ENCODE assay signal across 19 cellular contexts in genomic region chr11:74839971-74840370, GRCh38.
DNase-seq lines count a peak whose midpoint lies in the region; ATAC-seq, FAIRE-seq and TF ChIP-seq lines count a peak whose summit lies in the region.
"Had no signal": no experiment of that assay in that cellular context is flagged by ENCODE, and none has a peak within 500 bp of the region (broad histone marks: within the 10 kb centered on the region; RNA-seq: fewer than 3 reads in every experiment).

No MANE protein-coding gene starts in this region.

- peak overlapping the region; percentile 7 for H3K4me2 ChIP-seq in astrocyte (ENCODE audit: low read length)

- no peak overlapping the region for H3K27ac ChIP-seq in astrocyte (ENCODE audit: low read depth, low read length)
- H3K27ac ChIP-seq: C4-2B, HL-60 had no signal

- H3K36me3 Mint-ChIP-seq in natural killer cell (peaks cover 16% of the 10 kb centered on the region), astrocyte (ENCODE audit: low read depth, unreplicated experiment) (peaks cover 27% of the 10 kb centered on the region)
- H3K36me3 Mint-ChIP-seq in natural killer cell treated with Interleukin-12 subunit alpha and Interleukin-12 subunit beta and Interleukin-15 and Interleukin-18, amount 100 ng/mL, for 72 hours: peaks cover 25% of the 10 kb centered on the region
- H3K36me3 Mint-ChIP-seq in activated CD8-positive, alpha-beta memory T cell treated with anti-CD3 and anti-CD28 coated beads, Interleukin-2, amount 10 ng/mL, durations not matched to agents 7 days and 5 days: peaks cover 63% of the 10 kb centered on the region

- peaks cover 38% of the 10 kb centered on the region for H3K36me3 ChIP-seq in astrocyte (ENCODE audit: insufficient read depth, low read length)

- intact Hi-C loops in natural killer cell (cut with micrococcal nuclease): no loop called here

- H3K27me3 ChIP-seq in astrocyte (ENCODE audit: insufficient read depth, low read length): no peaks in the 10 kb centered on the region

- TF ChIP-seq CTCF in natural killer cell (IDR thresholded peaks at IDR 0.05): no peak
- no peak for TF ChIP-seq CTCF in astrocyte (IDR thresholded peaks at IDR 0.05; ENCODE audit: insufficient read depth, low read depth, low read length)
- TF ChIP-seq CTCF in fibroblast of mammary gland (conservative IDR thresholded peaks at IDR 0.05; ENCODE audit: control insufficient read depth, insufficient read depth, low read depth, low read length): no peak

- no peak overlapping the region for H3K4me3 ChIP-seq in astrocyte (ENCODE audit: insufficient read depth, low read depth, low read length)
- H3K4me3 ChIP-seq in fibroblast of mammary gland (ENCODE audit: control insufficient read depth, low read depth, low read length): no peak overlapping the region

- H3K9me3 ChIP-seq in astrocyte (ENCODE audit: insufficient read depth, low read depth, low read length): no peaks in the 10 kb centered on the region

- H3K79me2 ChIP-seq in astrocyte (ENCODE audit: insufficient read depth, low read length): no peaks in the 10 kb centered on the region

- H3K27ac Mint-ChIP-seq in natural killer cell (peak overlapping the region; percentile 26 to 51), astrocyte (ENCODE audit: unreplicated experiment) (no peak overlapping the region)
- H3K27ac Mint-ChIP-seq in natural killer cell treated with Interleukin-12 subunit alpha and Interleukin-12 subunit beta and Interleukin-15 and Interleukin-18, amount 100 ng/mL, for 72 hours: no peak overlapping the region
- H3K27ac Mint-ChIP-seq in activated CD8-positive, alpha-beta memory T cell treated with anti-CD3 and anti-CD28 coated beads, Interleukin-2, amount 10 ng/mL, durations not matched to agents 7 days and 5 days: no peak overlapping the region

- DNase-seq in natural killer cell: no peak
- DNase-seq in natural killer cell treated with Interleukin-12 subunit alpha and Interleukin-12 subunit beta and Interleukin-15 and Interleukin-18, amount 100 ng/mL, for 72 hours (ENCODE audit: low spot score): no peak
- peak; percentile 19 for DNase-seq in astrocyte (ENCODE audit: low read depth)
- DNase-seq in fibroblast of mammary gland (ENCODE audit: low read depth): peak; percentile 35
- no peak for DNase-seq in stimulated activated CD4-positive, alpha-beta T cell treated with anti-CD3 and anti-CD28 coated beads, Interleukin-1b, Interleukin-23, amount 100 ng/mL, for 48 hours
- DNase-seq in stimulated activated CD4-positive, alpha-beta T cell treated with anti-CD3 and anti-CD28 coated beads, Interleukin-12 subunit alpha, Interleukin-12 subunit beta, amount 100 ng/mL, for 4 hours: no peak
- DNase-seq in activated CD8-positive, alpha-beta memory T cell treated with anti-CD3 and anti-CD28 coated beads, Interleukin-2, amount 10 ng/mL, durations not matched to agents 7 days and 5 days: no peak
- DNase-seq: NCI-H1092 treated with DMSO at 0.1 percent for 48 hours, NCI-H1694 treated with DMSO at 0.1 percent for 48 hours, NCI-H345, NCI-H526 treated with DMSO at 0.1 percent for 48 hours had no signal

- H3K27me3 Mint-ChIP-seq in natural killer cell (ENCODE audit: low read depth in 2 of 2): no peaks in the 10 kb centered on the region
- no peaks in the 10 kb centered on the region for H3K27me3 Mint-ChIP-seq in natural killer cell treated with Interleukin-12 subunit alpha and Interleukin-12 subunit beta and Interleukin-15 and Interleukin-18, amount 100 ng/mL, for 72 hours
- H3K27me3 Mint-ChIP-seq in astrocyte (ENCODE audit: low read depth, unreplicated experiment): no peaks in the 10 kb centered on the region
- H3K27me3 Mint-ChIP-seq in activated CD8-positive, alpha-beta memory T cell treated with anti-CD3 and anti-CD28 coated beads, Interleukin-2, amount 10 ng/mL, durations not matched to agents 7 days and 5 days: no peaks in the 10 kb centered on the region

- FAIRE-seq in astrocyte (lab: Jason Lieb, UNC): no peak
- FAIRE-seq: A204.1, G401.6, GM12892 had no signal

- H3K9me3 Mint-ChIP-seq in natural killer cell (no peaks in the 10 kb centered on the region), astrocyte (ENCODE audit: unreplicated experiment) (no peaks in the 10 kb centered on the region)
- H3K9me3 Mint-ChIP-seq in natural killer cell treated with Interleukin-12 subunit alpha and Interleukin-12 subunit beta and Interleukin-15 and Interleukin-18, amount 100 ng/mL, for 72 hours: no peaks in the 10 kb centered on the region
- H3K9me3 Mint-ChIP-seq in activated CD8-positive, alpha-beta memory T cell treated with anti-CD3 and anti-CD28 coated beads, Interleukin-2, amount 10 ng/mL, durations not matched to agents 7 days and 5 days (ENCODE audit: low read depth): no peaks in the 10 kb centered on the region

- peaks cover 5% of the 10 kb centered on the region for H4K20me1 ChIP-seq in astrocyte (ENCODE audit: insufficient read depth, low read length)

- no peak overlapping the region for H3K4me3 Mint-ChIP-seq in natural killer cell
- no peak overlapping the region for H3K4me3 Mint-ChIP-seq in natural killer cell treated with Interleukin-12 subunit alpha and Interleukin-12 subunit beta and Interleukin-15 and Interleukin-18, amount 100 ng/mL, for 72 hours
- no peak overlapping the region for H3K4me3 Mint-ChIP-seq in astrocyte (ENCODE audit: unreplicated experiment)
- H3K4me3 Mint-ChIP-seq in activated CD8-positive, alpha-beta memory T cell treated with anti-CD3 and anti-CD28 coated beads, Interleukin-2, amount 10 ng/mL, durations not matched to agents 7 days and 5 days: no peak overlapping the region

- H3K9ac ChIP-seq in astrocyte (ENCODE audit: low read length): no peak overlapping the region

- peaks cover 4% of the 10 kb centered on the region for H3K4me1 ChIP-seq in astrocyte (ENCODE audit: insufficient read depth, low read length)

- peaks cover 21 to 22% of the 10 kb centered on the region in 2 donors for H3K4me1 Mint-ChIP-seq in natural killer cell
- peaks cover 12 to 20% of the 10 kb centered on the region in 2 donors for H3K4me1 Mint-ChIP-seq in natural killer cell treated with Interleukin-12 subunit alpha and Interleukin-12 subunit beta and Interleukin-15 and Interleukin-18, amount 100 ng/mL, for 72 hours (ENCODE audit: low read depth in 2 of 2)
- peaks cover 23% of the 10 kb centered on the region for H3K4me1 Mint-ChIP-seq in astrocyte (ENCODE audit: low read depth, unreplicated experiment)
- peaks cover 2% of the 10 kb centered on the region for H3K4me1 Mint-ChIP-seq in activated CD8-positive, alpha-beta memory T cell treated with anti-CD3 and anti-CD28 coated beads, Interleukin-2, amount 10 ng/mL, durations not matched to agents 7 days and 5 days

- H2AFZ ChIP-seq in astrocyte (ENCODE audit: low read depth, low read length): no peak overlapping the region

- CTCF ChIA-PET in activated CD8-positive, alpha-beta memory T cell treated with anti-CD3 and anti-CD28 coated beads, Interleukin-2, amount 10 ng/mL, durations not matched to agents 7 days and 5 days (lab: Charles Lee): interaction anchor here (0.7 to 1.6 kb wide), 2 partner anchors 40 to 80 kb away, joined by 3 to 4 read pairs; no protein-coding TSS in a partner anchor

- ATAC-seq in natural killer cell (no peak), GM18868 (IDR thresholded peaks at IDR 0.05; ENCODE audit: unreplicated experiment) (no peak)
- ATAC-seq in natural killer cell treated with Interleukin-12 subunit alpha and Interleukin-12 subunit beta and Interleukin-15 and Interleukin-18, amount 100 ng/mL, for 72 hours: no peak
- no peak for ATAC-seq in activated CD8-positive, alpha-beta memory T cell treated with anti-CD3 and anti-CD28 coated beads, Interleukin-2, amount 10 ng/mL, durations not matched to agents 7 days and 5 days
- ATAC-seq: Panc1, Right ventricle myocardium inferior had no signal

Comparison
In these comparisons a context has a peak if more than half of its experiments do, and no peak if none do; other contexts are left out.
1. H3K27ac Mint-ChIP-seq: peak in natural killer cell (2 of 2); none in natural killer cell treated with Interleukin-12 subunit alpha and Interleukin-12 subunit beta and Interleukin-15 and Interleukin-18, amount 100 ng/mL, for 72 hours (0 of 2), astrocyte (single experiment) and activated CD8-positive, alpha-beta memory T cell treated with anti-CD3 and anti-CD28 coated beads, Interleukin-2, amount 10 ng/mL, durations not matched to agents 7 days and 5 days (single experiment).
2. DNase-seq: peak in astrocyte (single experiment) and fibroblast of mammary gland (single experiment); none in natural killer cell (single experiment), natural killer cell treated with Interleukin-12 subunit alpha and Interleukin-12 subunit beta and Interleukin-15 and Interleukin-18, amount 100 ng/mL, for 72 hours (single experiment), stimulated activated CD4-positive, alpha-beta T cell treated with anti-CD3 and anti-CD28 coated beads, Interleukin-1b, Interleukin-23, amount 100 ng/mL, for 48 hours (single experiment), stimulated activated CD4-positive, alpha-beta T cell treated with anti-CD3 and anti-CD28 coated beads, Interleukin-12 subunit alpha, Interleukin-12 subunit beta, amount 100 ng/mL, for 4 hours (single experiment) and activated CD8-positive, alpha-beta memory T cell treated with anti-CD3 and anti-CD28 coated beads, Interleukin-2, amount 10 ng/mL, durations not matched to agents 7 days and 5 days (single experiment).